9 cellular contexts compared by ENCODE assay signal in genomic region chr4:10093801-10094552, GRCh38. TPM values are rescaled to one million over a fixed set of nuclear protein-coding genes. Genes with fewer than 3 reads are reported as not detected.
DNase-seq lines count a peak whose midpoint lies in the region; ATAC-seq and TF ChIP-seq lines count a peak whose summit lies in the region.
"Had no signal": no experiment of that assay in that cellular context is flagged by ENCODE, and none has a peak within 500 bp of the region (broad histone marks: within the 10 kb centered on the region; RNA-seq: fewer than 3 reads in every experiment).

No MANE protein-coding gene starts in this region.

- intact Hi-C loops in lower leg skin (cut with DNase I; ENCODE audit: low total_unique reads), result no loop called here

- peak in 4 of 6 experiments; percentile 21 to 39 (median 25) for DNase-seq in stimulated activated naive CD4-positive, alpha-beta T cell (lab: John Stamatoyannopoulos, UW)
- no peak for DNase-seq in stimulated activated naive CD4-positive, alpha-beta T cell treated with Interleukin-2 at 50 U/mL for 16 hours (lab: John Stamatoyannopoulos, UW)
- peak; percentile 28 for DNase-seq in central memory CD4-positive, alpha-beta T cell
- no peak for DNase-seq in lower leg skin (ENCODE audit: low spot score in 2 of 2)
- DNase-seq in NCI-H748 treated with DMSO at 0.1 percent for 48 hours (lab: John Stamatoyannopoulos, UW), result no peak
- no peak for DNase-seq in NCI-H2171 treated with DMSO at 0.1 percent for 48 hours (lab: John Stamatoyannopoulos, UW)
- DNase-seq: NCI-H2171 had no signal

- no peaks in the 10 kb centered on the region for H3K9me3 ChIP-seq in mesodermal cell (ENCODE audit: control insufficient read depth, low read length)

- H3K4me1 ChIP-seq in mesodermal cell (ENCODE audit: control insufficient read depth, insufficient read depth, low read length, poor library complexity, severe bottlenecking), result peaks cover 47% of the 10 kb centered on the region

- ATAC-seq in HG03280 (IDR thresholded peaks at IDR 0.05; ENCODE audit: unreplicated experiment), result no peak

- TF ChIP-seq POLR2A in lower leg skin (IDR thresholded peaks at IDR 0.05), result no peak

- H3K36me3 ChIP-seq in mesodermal cell (ENCODE audit: control insufficient read depth, insufficient read depth, low read length), result peaks cover 99% of the 10 kb centered on the region

- no peak for TF ChIP-seq CTCF in lower leg skin (IDR thresholded peaks at IDR 0.05)

- no peak overlapping the region for H3K4me3 ChIP-seq in mesodermal cell (ENCODE audit: extremely low read depth, insufficient read depth, low read length, poor library complexity, severe bottlenecking)
- H3K4me3 ChIP-seq in lower leg skin (ENCODE audit: low read depth, poor library complexity, severe bottlenecking), result no peak overlapping the region

- peak overlapping the region; percentile 48 for H3K27ac ChIP-seq in mesodermal cell (ENCODE audit: low read depth, low read length, severe bottlenecking)

- 92 to 95% methylated on average over 8 to 10 of the region's 12 CpGs for WGBS in mesodermal cell (ENCODE audit: insufficient coverage in 2 of 2), 2 experiments
- 76 to 79% methylated on average over 12 of the region's 12 CpGs for WGBS in lower leg skin, 2 donors

RNA-seq across cellular contexts. Expression of gene WDR1, which starts 22.6 kb away (rescaled TPM):
- polyA plus RNA-seq in mesodermal cell (2013, experiment 1 of 2), result 278 TPM
- polyA plus RNA-seq in mesodermal cell (2013, experiment 2 of 2), result 225 TPM
- 100 to 1,000 TPM in 3 of 4 donors, 10 to 100 TPM in 1; 83.2 to 163 (median 144) TPM for total RNA-seq in lower leg skin

Comparison
In these comparisons a context has a peak if more than half of its experiments do, and no peak if none do; other contexts are left out.
1. DNase-seq: peak in stimulated activated naive CD4-positive, alpha-beta T cell (4 of 6) and central memory CD4-positive, alpha-beta T cell (single experiment); none in stimulated activated naive CD4-positive, alpha-beta T cell treated with Interleukin-2 at 50 U/mL for 16 hours (single experiment), lower leg skin (0 of 2), NCI-H748 treated with DMSO at 0.1 percent for 48 hours (single experiment) and NCI-H2171 treated with DMSO at 0.1 percent for 48 hours (single experiment).